ENCODE assay signal across 1 cellular context in genomic region chr7:141014523-141015395, GRCh38.
TF ChIP-seq lines count a peak whose summit lies in the region.

Gene MRPS33 (minus strand): TSS chr7:141014952. CDS start chr7:141010633, 4,319 bp downstream.

TF ChIP-seq in K562, 482 proteins besides CTCF, POLR2A, EP300 and RAD21 (continued from another document and continues in another):
- TF ChIP-seq ZBTB43 (CRISPR knock-in tag; IDR thresholded peaks at IDR 0.05) (peak; percentile 66; the same call in 1 of the 2 replicates), ZBTB49 (CRISPR knock-in tag; IDR thresholded peaks at IDR 0.05; ENCODE audit: borderline replicate concordance) (no peak), ZNF134 (CRISPR knock-in tag; conservative IDR thresholded peaks at IDR 0.05) (no peak), CREB1 (IDR thresholded peaks at IDR 0.05) (peak; percentile 71), CREB1 (CRISPR knock-in tag; IDR thresholded peaks at IDR 0.05) (peak; percentile 80), ZFP1 (CRISPR knock-in tag; IDR thresholded peaks at IDR 0.05) (no peak), DLX4 (CRISPR knock-in tag; IDR thresholded peaks at IDR 0.05) (no peak), NR3C1 (CRISPR knock-in tag; IDR thresholded peaks at IDR 0.05) (no peak), ARID3B (CRISPR knock-in tag; IDR thresholded peaks at IDR 0.05; ENCODE audit: borderline replicate concordance) (0 out of 2 replicates have a peak, but pooled peaks have one; percentile 17), TOE1 (IDR thresholded peaks at IDR 0.05; ENCODE audit: borderline replicate concordance) (peak; percentile 81; the same call in 1 of the 2 replicates), TOE1 (CRISPR knock-in tag; IDR thresholded peaks at IDR 0.05; ENCODE audit: borderline replicate concordance, low read depth) (no peak; the same call in 1 of the 2 replicates), GABPA (tag; conservative IDR thresholded peaks at IDR 0.05; ENCODE audit: low read depth) (peak; percentile 99), MGA (IDR thresholded peaks at IDR 0.05) (peak; percentile 78), ARID3A (IDR thresholded peaks at IDR 0.05; ENCODE audit: borderline replicate concordance, low read depth, low read length) (peak; percentile 84; the same call in 1 of the 2 replicates), NR1H2 (CRISPR knock-in tag; IDR thresholded peaks at IDR 0.05) (no peak; the same call in 1 of the 2 replicates), RUNX1 (IDR thresholded peaks at IDR 0.05; ENCODE audit: low read depth) (no peak; the same call in 1 of the 2 replicates), KLF6 (CRISPR knock-in tag; IDR thresholded peaks at IDR 0.05; ENCODE audit: borderline replicate concordance) (no peak), DPF2 (IDR thresholded peaks at IDR 0.05) (0 out of 2 replicates have a peak, but pooled peaks have one; percentile 57), ZNF778 (CRISPR knock-in tag; IDR thresholded peaks at IDR 0.05) (no peak), DDX20 (tag; IDR thresholded peaks at IDR 0.05; ENCODE audit: low read depth) (no peak), GATA2 (CRISPR knock-in tag; IDR thresholded peaks at IDR 0.05) (peak; percentile 56; the same call in 1 of the 2 replicates), HBP1 (CRISPR knock-in tag; IDR thresholded peaks at IDR 0.05) (no peak), CSDE1 (IDR thresholded peaks at IDR 0.05) (no peak), PHB (CRISPR knock-in tag; IDR thresholded peaks at IDR 0.05) (peak; percentile 10; the same call in 1 of the 2 replicates), MAFG (tag; conservative IDR thresholded peaks at IDR 0.05) (no peak), PML (IDR thresholded peaks at IDR 0.05; ENCODE audit: low read length) (peak; percentile 94), OTX1 (CRISPR knock-in tag; IDR thresholded peaks at IDR 0.05) (peak; percentile 3; the same call in 1 of the 2 replicates), ASH1L (IDR thresholded peaks at IDR 0.05; ENCODE audit: borderline replicate concordance, low read depth, partially characterized antibody) (peak; percentile 20), E4F1 (CRISPR knock-in tag; IDR thresholded peaks at IDR 0.05; ENCODE audit: borderline replicate concordance) (no peak), SLC30A9 (CRISPR knock-in tag; IDR thresholded peaks at IDR 0.05) (no peak), RB1 (IDR thresholded peaks at IDR 0.05; ENCODE audit: low read depth) (peak; percentile 93), MXD1 (CRISPR knock-in tag; IDR thresholded peaks at IDR 0.05; ENCODE audit: borderline replicate concordance, poor library complexity, severe bottlenecking) (peak; percentile 41), ELF4 (CRISPR knock-in tag; IDR thresholded peaks at IDR 0.05) (peak; percentile 40; the same call in 1 of the 2 replicates), ZNF224 (CRISPR knock-in tag; IDR thresholded peaks at IDR 0.05) (no peak), ZNF212 (CRISPR knock-in tag; IDR thresholded peaks at IDR 0.05) (no peak)
